8 cellular contexts compared by ENCODE assay signal in the genomic region with DNA sequence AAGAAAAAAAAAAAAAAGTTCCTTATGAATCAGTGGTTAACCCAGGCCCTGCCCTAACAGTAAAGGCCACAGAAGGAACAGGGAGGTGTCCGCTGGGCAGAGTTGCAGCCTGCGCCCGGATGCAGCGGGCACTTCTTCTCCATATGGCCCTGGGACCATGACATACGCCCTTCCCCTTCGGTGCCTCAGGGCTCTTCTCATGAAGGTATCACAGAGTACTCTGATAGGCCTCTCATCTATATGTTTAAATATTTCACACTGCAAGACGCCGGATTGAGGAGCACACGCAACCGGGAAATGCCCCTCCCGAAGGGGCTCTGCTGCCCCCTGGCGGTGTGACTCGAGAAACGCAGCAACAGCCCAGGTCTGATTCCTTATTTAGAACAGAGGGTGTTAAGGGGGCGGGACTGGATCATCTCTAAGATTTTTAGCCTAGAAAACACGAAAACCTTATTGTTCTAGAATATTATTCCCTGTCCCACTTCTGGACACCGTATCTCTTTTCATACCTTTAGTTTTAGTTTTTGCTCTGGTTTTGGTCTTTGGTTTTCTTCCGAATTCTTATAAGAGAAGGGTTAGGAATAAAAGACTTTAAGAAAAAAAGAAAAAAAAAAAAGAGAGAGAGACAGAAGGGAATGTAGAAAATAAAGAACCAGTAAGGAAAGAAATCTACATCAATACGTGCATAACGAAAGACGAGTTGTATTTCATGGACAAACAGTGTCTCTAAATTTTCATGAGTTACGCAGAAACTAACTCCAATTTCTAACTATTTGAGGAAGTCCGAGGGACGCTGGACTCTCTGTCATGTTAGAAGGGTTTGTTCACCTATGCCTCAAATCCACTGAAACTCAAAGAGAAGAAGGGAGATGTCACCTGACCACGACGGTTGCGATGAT. TPM values are rescaled to one million over a fixed set of nuclear protein-coding genes. Genes with fewer than 3 reads are reported as not detected.
A peak's percentile ranks its signal among the peaks of the same experiment; 100 is the strongest.
DNase-seq lines count a peak whose midpoint lies in the region; ATAC-seq and TF ChIP-seq lines count a peak whose summit lies in the region.

No MANE protein-coding gene starts in this region.

- TF ChIP-seq CTCF in Caco-2 (IDR thresholded peaks at IDR 0.05; ENCODE audit: insufficient read depth in 1 of 2, low read depth in 1 of 2, low read length in 1 of 2, severe bottlenecking in 1 of 2, unreplicated experiment in 1 of 2) (peak; percentile 96 to 97), nephron (IDR thresholded peaks at IDR 0.05; ENCODE audit: unreplicated experiment in 3 of 3) (peak; percentile 90 to 94 (median 94))

- CTCF ChIA-PET in Caco-2 (lab: Charles Lee), result no interaction called here

- H3K4me1 Mint-ChIP-seq in Caco-2 (ENCODE audit: low read depth, unreplicated experiment) (no peaks in the 10 kb centered on the region), nephron (peaks cover 17% of the 10 kb centered on the region)

- H3K9me3 Mint-ChIP-seq in Caco-2 (ENCODE audit: unreplicated experiment) (no peaks in the 10 kb centered on the region), nephron (no peaks in the 10 kb centered on the region)

- POLR2A ChIA-PET in Caco-2 (lab: Charles Lee), result no interaction called here

- no peak overlapping the region for H3K4me3 Mint-ChIP-seq in Caco-2 (ENCODE audit: unreplicated experiment)
- H3K4me3 Mint-ChIP-seq in nephron, result no peak overlapping the region

- H3K36me3 Mint-ChIP-seq in Caco-2 (ENCODE audit: insufficient read depth, unreplicated experiment) (peaks cover 44% of the 10 kb centered on the region), nephron (ENCODE audit: low read depth) (peaks cover 38% of the 10 kb centered on the region)

- peak; percentile 64 for ATAC-seq in GM21423 (IDR thresholded peaks at IDR 0.05; ENCODE audit: unreplicated experiment)
- peak; percentile 74 for ATAC-seq in stimulated activated naive CD8-positive, alpha-beta T cell treated with anti-CD3 and anti-CD28 coated beads, Interleukin-15, Interleukin-2, amounts not matched to agents 100 U/mL and 50 U/mL, for 24 hours

- H3K4me1 ChIP-seq in Caco-2, result no peaks in the 10 kb centered on the region

- H3K27ac Mint-ChIP-seq in Caco-2 (ENCODE audit: unreplicated experiment) (no peak overlapping the region), nephron (no peak overlapping the region)

- H3K27me3 ChIP-seq in Caco-2 (replicated peaks; ENCODE audit: control insufficient read depth, insufficient read depth, low read length), result no peaks in the 10 kb centered on the region

- no peaks in the 10 kb centered on the region for H3K27me3 Mint-ChIP-seq in Caco-2 (ENCODE audit: insufficient read depth, unreplicated experiment)
- no peaks in the 10 kb centered on the region for H3K27me3 Mint-ChIP-seq in nephron (ENCODE audit: low read depth)

- intact Hi-C loops in Caco-2 (cut with micrococcal nuclease; ENCODE audit: unreplicated experiment), result loop anchor here (5.0 to 10.0 kb wide), 2 partner anchors 51 to 578 kb away; no protein-coding TSS in a partner anchor

- no TSS peak for BruUV-seq in Caco-2 (replicated peaks; lab: Mats Ljungman, UMichigan)

- peak; percentile 78 to 89 for DNase-seq in Caco-2
- DNase-seq in KG1 (lab: John Stamatoyannopoulos, UW), result peak; percentile 86
- peak; percentile 82 for DNase-seq in RKO (ENCODE audit: low spot score)
- peak; percentile 79 for DNase-seq in activated T-helper 1 cell treated with Interleukin-2 at 50 U/mL for 16 hours (ENCODE audit: low read depth)
- DNase-seq in fibroblast of gingiva (ENCODE audit: low read depth), result peak; percentile 73
- peak; percentile 93 for DNase-seq in stimulated activated naive CD8-positive, alpha-beta T cell treated with anti-CD3 and anti-CD28 coated beads, Interleukin-15, Interleukin-2, amounts not matched to agents 100 U/mL and 50 U/mL, for 24 hours

- H3K4me3 ChIP-seq in Caco-2 (ENCODE audit: low read depth, low read length), result no peak overlapping the region

- H3K36me3 ChIP-seq in Caco-2 (ENCODE audit: control insufficient read depth, insufficient read depth, low read length), result peaks cover 1% of the 10 kb centered on the region; the same call in 1 of the 2 replicates

- H3K9me3 ChIP-seq in Caco-2, result no peaks in the 10 kb centered on the region

RNA-seq across cellular contexts. Expression of a gene that starts 12.0 kb away (rescaled TPM):
- total RNA-seq in Caco-2 (2022), result 25.8 and 32.6 TPM in 2 replicates

RNA-seq across cellular contexts. Expression of a gene that starts 48.2 kb away (rescaled TPM):
- 263 and 274 TPM in 2 replicates for total RNA-seq in Caco-2 (2022)
